In the genomic region with DNA sequence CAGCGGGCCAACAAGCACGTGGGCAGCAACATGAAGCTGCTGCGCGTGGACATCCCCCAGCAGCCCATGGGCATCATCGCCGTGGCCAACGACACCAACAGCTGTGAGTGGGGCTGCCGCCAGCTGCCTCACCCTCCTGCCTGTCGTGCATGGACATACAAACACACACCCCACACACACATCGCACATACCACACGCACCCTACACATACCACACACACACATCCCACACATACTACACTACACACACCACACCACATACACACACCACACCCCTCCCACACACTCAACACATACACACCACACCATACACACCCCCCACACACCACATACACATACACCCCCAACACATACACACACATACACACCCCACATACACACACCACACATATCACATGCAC, we compare ENCODE assay signal across 22 cellular contexts. TPM values are rescaled to one million over a fixed set of nuclear protein-coding genes. Genes with fewer than 3 reads are reported as not detected.
"Had no signal": no experiment of that assay in that cellular context is flagged by ENCODE, and none has a peak within 500 bp of the region (broad histone marks: within the 10 kb centered on the region; RNA-seq: fewer than 3 reads in every experiment).

No MANE protein-coding gene starts in this region.

- H3K4me3 ChIP-seq: dorsolateral prefrontal cortex, heart left ventricle, lower lobe of right lung, prostate gland, spleen, uterus had no signal

- ATAC-seq: heart left ventricle, lower lobe of right lung had no signal

- H3K36me3 ChIP-seq: uterus had no signal

- H3K27ac Mint-ChIP-seq: endodermal cell; immature natural killer cell; T-helper 2 cell treated with Interferon-gamma antibody and Interleukin-4, amounts not matched to agents 5 μg/mL and 100 μg/mL, for 36 hours had no signal

- H3K9me3 ChIP-seq: heart left ventricle, lower lobe of right lung, prostate gland, spleen, uterus had no signal

- H3K4me1 ChIP-seq: prostate gland, spleen, uterus had no signal

- H3K27ac ChIP-seq: heart left ventricle, lower lobe of right lung, prostate gland, spleen, uterus had no signal

- H3K4me1 Mint-ChIP-seq: endodermal cell had no signal

- H3K27me3 ChIP-seq: dorsolateral prefrontal cortex, heart left ventricle, spleen, uterus had no signal

- DNase-seq: activated CD4-positive, alpha-beta T cell treated with anti-CD3 and anti-CD28 coated beads, Interleukin-2, amount 50 U/mL, for 1 hour; activated CD4-positive, CD25-positive, alpha-beta regulatory T cell; activated naive CD4-positive, alpha-beta T cell treated with Interleukin-2 at 50 U/mL for 16 hours; activated T-cell treated with anti-CD3 and anti-CD28 coated beads for 4 hours; endodermal cell; foreskin melanocyte; heart left ventricle; immature natural killer cell; lower lobe of right lung; midbrain; spleen; uterus had no signal

- H3K9me3 Mint-ChIP-seq: endodermal cell; immature natural killer cell; T-helper 2 cell treated with Interferon-gamma antibody and Interleukin-4, amounts not matched to agents 5 μg/mL and 100 μg/mL, for 36 hours had no signal

- H3K4me3 Mint-ChIP-seq: endodermal cell; immature natural killer cell; T-helper 2 cell treated with Interferon-gamma antibody and Interleukin-4, amounts not matched to agents 5 μg/mL and 100 μg/mL, for 36 hours had no signal

RNA-seq across cellular contexts. Expression of a gene that starts 25.2 kb away (rescaled TPM):
- total RNA-seq: lower lobe of right lung had no signal
- polyA plus RNA-seq: immature natural killer cell had no signal

RNA-seq across cellular contexts. Expression of a gene that starts 44.0 kb away (rescaled TPM):
- total RNA-seq: cardiac septum, endodermal cell, heart left ventricle, lower lobe of right lung, myocyte, osteoblast, prostate gland, sciatic nerve, spleen, uterus had no signal
- polyA plus RNA-seq: esophagus, heart left ventricle, immature natural killer cell, neural cell, spleen, thymus had no signal

RNA-seq across cellular contexts. Expression of a gene that starts 59.6 kb away (rescaled TPM):
- polyA plus RNA-seq: immature natural killer cell had no signal
